In the genomic region with DNA sequence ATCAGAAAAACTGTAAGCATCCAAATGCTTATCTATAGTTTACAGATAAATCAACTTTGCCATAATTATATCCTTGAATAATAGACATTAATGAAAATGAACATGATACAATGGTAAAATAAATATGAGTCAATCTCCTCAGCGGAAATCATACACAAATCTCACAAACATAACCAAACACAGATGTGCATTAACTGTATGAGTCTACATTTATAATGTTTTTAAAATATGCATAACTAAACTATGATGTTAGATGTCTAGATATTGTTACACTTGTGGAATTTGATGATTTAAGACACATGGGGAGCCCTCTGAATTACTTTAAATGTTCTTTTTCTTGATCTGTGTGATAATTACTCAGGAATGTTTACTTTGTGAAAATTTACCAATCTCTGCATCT, we compare ENCODE assay signal across 31 cellular contexts.
"Had no signal": no experiment of that assay in that cellular context is flagged by ENCODE, and none has a peak within 500 bp of the region (broad histone marks: within the 10 kb centered on the region; RNA-seq: fewer than 3 reads in every experiment).

No MANE protein-coding gene starts in this region.

- H3K27me3 ChIP-seq: adrenal gland, ascending aorta, body of pancreas, brain microvascular endothelial cell, breast epithelium, cardiac muscle cell had no signal

- ATAC-seq: activated naive CD4-positive, alpha-beta T cell treated with anti-CD3 and anti-CD28 coated beads, Interleukin-2, amount 50 U/mL, for 72 hours; activated naive CD8-positive, alpha-beta T cell treated with anti-CD3 and anti-CD28 coated beads, Interleukin-2, amount 50 U/mL, for 24 hours; activated T-cell treated with anti-CD3 and anti-CD28 coated beads, Interleukin-2, amount 50 U/mL, for 4 hours; activated T-cell treated with anti-CD3 and anti-CD28 coated beads, Interleukin-2, amount 50 U/mL, for 72 hours; activated T-helper 17 cell treated with anti-CD3 and anti-CD28 coated beads, Interleukin-2, amount 50 U/mL, for 72 hours; body of pancreas had no signal

- H3K9me3 ChIP-seq: ascending aorta, body of pancreas, breast epithelium had no signal

- H3K36me3 ChIP-seq: adrenal gland, ascending aorta, brain microvascular endothelial cell, breast epithelium, cardiac muscle cell had no signal

- DNase-seq: activated effector memory CD4-positive, alpha-beta T cell treated with anti-CD3 and anti-CD28 coated beads, Interleukin-2, amount 50 U/mL, for 16 hours; activated effector memory CD4-positive, alpha-beta T cell treated with Interleukin-2 at 50 U/mL for 16 hours; activated gamma-delta T cell; activated gamma-delta T cell treated with Interleukin-2 at 50 U/mL for 16 hours; activated naive CD4-positive, alpha-beta T cell; activated naive CD4-positive, alpha-beta T cell treated with anti-CD3 and anti-CD28 coated beads for 36 hours; activated naive CD4-positive, alpha-beta T cell treated with anti-CD3 and anti-CD28 coated beads, Interleukin-2, amount 10 ng/mL, durations not matched to agents 7 days and 5 days; activated naive CD4-positive, alpha-beta T cell treated with anti-CD3 and anti-CD28 coated beads, Interleukin-2, amount 50 U/mL, for 16 hours; activated naive CD4-positive, alpha-beta T cell treated with Interleukin-2 at 50 U/mL for 16 hours; activated naive CD8-positive, alpha-beta T cell treated with anti-CD3 and anti-CD28 coated beads for 36 hours; activated naive CD8-positive, alpha-beta T cell treated with anti-CD3 and anti-CD28 coated beads, Interleukin-2, amount 10 ng/mL, durations not matched to agents 7 days and 5 days; activated naive CD8-positive, alpha-beta T cell treated with anti-CD3 and anti-CD28 coated beads, Interleukin-2, amount 50 U/mL, for 24 hours; activated T-cell treated with anti-CD3 and anti-CD28 coated beads, Interleukin-2, amount 50 U/mL, for 24 hours; activated T-cell treated with anti-CD3 and anti-CD28 coated beads, Interleukin-2, amount 50 U/mL, for 4 hours; activated T-cell treated with anti-CD3 and anti-CD28 coated beads, Interleukin-2, amount 50 U/mL, for 48 hours; activated T-cell treated with anti-CD3 and anti-CD28 coated beads, Interleukin-2, amount 50 U/mL, for 72 hours; adrenal gland; amniotic stem cell; amygdala; anterior cingulate cortex; aorta; body of pancreas; brain microvascular endothelial cell; caudate nucleus; central memory CD4-positive, alpha-beta T cell; cerebellar nuclear complex had no signal

- H3K4me3 ChIP-seq: adrenal gland, ascending aorta, body of pancreas, breast epithelium, cardiac muscle cell had no signal

- H3K27ac ChIP-seq: adrenal gland, ascending aorta, body of pancreas, brain microvascular endothelial cell, breast epithelium, cardiac muscle cell had no signal

- H3K4me1 ChIP-seq: adrenal gland, ascending aorta, body of pancreas, breast epithelium had no signal
